In genomic region chr17:77422104-77422782, GRCh38 we compare ENCODE assay signal across 9 cellular contexts.
A peak's percentile ranks its signal among the peaks of the same experiment; 100 is the strongest.
DNase-seq lines count a peak whose midpoint lies in the region; ATAC-seq and TF ChIP-seq lines count a peak whose summit lies in the region.
"Had no signal": no experiment of that assay in that cellular context is flagged by ENCODE, and none has a peak within 500 bp of the region (broad histone marks: within the 10 kb centered on the region; RNA-seq: fewer than 3 reads in every experiment).

No MANE protein-coding gene starts in this region.

- no peak overlapping the region for H3K23ac ChIP-seq in mesendoderm (ENCODE audit: low read length)

- H3K18ac ChIP-seq in mesendoderm (ENCODE audit: low read length) = peak overlapping the region; percentile 7

- no peak for TF ChIP-seq RAD21 in SK-N-SH (IDR thresholded peaks at IDR 0.05; ENCODE audit: low read length)

- H4K20me1 ChIP-seq in SK-N-SH (ENCODE audit: insufficient read depth) = peaks cover 10% of the 10 kb centered on the region; the same call in 1 of the 2 replicates

- peak overlapping the region; percentile 50 for H3K56ac ChIP-seq in mesendoderm (ENCODE audit: low read length)

- H3K27me3 ChIP-seq in SK-N-SH (ENCODE audit: insufficient read depth) (no peaks in the 10 kb centered on the region), body of pancreas (no peaks in the 10 kb centered on the region), mesendoderm (ENCODE audit: insufficient read depth, low read length, poor library complexity) (no peaks in the 10 kb centered on the region), thyroid gland (no peaks in the 10 kb centered on the region)

- H3K4ac ChIP-seq in mesendoderm (ENCODE audit: low read depth, low read length) = peak overlapping the region; percentile 17

- peak overlapping the region; percentile 67 to 86; a peak in 3 of 4 replicates for H3K27ac ChIP-seq in SK-N-SH (ENCODE audit: low read depth in 2 of 2, low read length in 1 of 2)
- peak overlapping the region in 3 of 4 donors; percentile 53 to 85 (median 75) for H3K27ac ChIP-seq in body of pancreas
- peak overlapping the region; percentile 31 for H3K27ac ChIP-seq in mesendoderm (ENCODE audit: low read depth, low read length)
- peak overlapping the region; percentile 82 to 95 (median 85) for H3K27ac ChIP-seq in thyroid gland

- TF ChIP-seq EP300 in SK-N-SH (IDR thresholded peaks at IDR 0.05; ENCODE audit: borderline replicate concordance in 1 of 2, low read depth in 1 of 2, low read length in 1 of 2) = no peak

- H3K4me1 ChIP-seq in SK-N-SH (ENCODE audit: control insufficient read depth in 1 of 2, insufficient read depth in 2 of 2, low read depth in 1 of 2, low read length in 1 of 2) (peaks cover 85 to 86% of the 10 kb centered on the region in 2 experiments), body of pancreas (peaks cover 73% of the 10 kb centered on the region), mesendoderm (ENCODE audit: control insufficient read depth, low read depth, low read length) (peaks cover 25% of the 10 kb centered on the region), thyroid gland (peaks cover 56 to 80% of the 10 kb centered on the region in 2 donors)

- peaks cover 55% of the 10 kb centered on the region for H3F3A ChIP-seq in SK-N-SH (replicated peaks; ENCODE audit: insufficient read depth)

- H4K8ac ChIP-seq in mesendoderm (ENCODE audit: low read depth, low read length) = no peak overlapping the region

- no peak for TF ChIP-seq CTCF in SK-N-SH (IDR thresholded peaks at IDR 0.05)
- no peak for TF ChIP-seq CTCF in body of pancreas (IDR thresholded peaks at IDR 0.05)
- TF ChIP-seq CTCF in thyroid gland (IDR thresholded peaks at IDR 0.05) = no peak

- intact Hi-C loops in body of pancreas (cut with DNase I) (no loop called here), thyroid gland (cut with DNase I) (no loop called here)

- H3K79me2 ChIP-seq in SK-N-SH (ENCODE audit: insufficient read depth) = peaks cover 70% of the 10 kb centered on the region; the same call in 1 of the 2 replicates
- H3K79me2 ChIP-seq in mesendoderm (ENCODE audit: control insufficient read depth, insufficient read depth, low read length) = peaks cover 16% of the 10 kb centered on the region

- H2BK120ac ChIP-seq in mesendoderm (ENCODE audit: low read depth, low read length) = no peak overlapping the region

- no peak overlapping the region for H2BK5ac ChIP-seq in mesendoderm (ENCODE audit: low read length)

- no peak overlapping the region for H3K9ac ChIP-seq in SK-N-SH
- H3K9ac ChIP-seq in mesendoderm (ENCODE audit: low read length) = peak overlapping the region; percentile 31

- POLR2A ChIA-PET in SK-N-SH (lab: Yijun Ruan, JAX) = interaction anchor here (1.2 kb wide), 1 partner anchor 32 kb away, joined by 3 read pairs; no protein-coding TSS in a partner anchor

- no peak overlapping the region for H2AFZ ChIP-seq in SK-N-SH (ENCODE audit: low read depth)

- H4K5ac ChIP-seq in mesendoderm (ENCODE audit: low read length) = no peak overlapping the region

- no peak for ATAC-seq in SK-N-SH treated with all-trans-retinoic acid at 6 μM for 48 hours
- ATAC-seq in body of pancreas = no peak
- no peak for ATAC-seq in GM21619 (IDR thresholded peaks at IDR 0.05; ENCODE audit: unreplicated experiment)

- WGBS in SK-N-SH (ENCODE audit: low lambda C conversion rate) = 97% methylated on average over 12 of the region's 18 CpGs
- WGBS in body of pancreas, 2 donors = 84 to 90% methylated on average over 8 to 18 of the region's 18 CpGs
- WGBS in mesendoderm (ENCODE audit: extremely low coverage, insufficient coverage, low lambda C conversion rate) = no CpG with 5 or more reads among the region's 18 CpGs
- WGBS in thyroid gland, 2 donors = 63 to 73% methylated on average over 17 of the region's 18 CpGs

- CTCF ChIA-PET in SK-N-SH (lab: Yijun Ruan, JAX) = interaction anchor here (1.0 to 29.4 kb wide), 8 partner anchors 8 to 92 kb away, joined by 3 to 566 read pairs (median 21); no protein-coding TSS in a partner anchor

- no peak overlapping the region for H2BK15ac ChIP-seq in mesendoderm (replicated peaks; ENCODE audit: low read depth)

- no peak overlapping the region for H2AK5ac ChIP-seq in mesendoderm (ENCODE audit: low read length)

- no peak overlapping the region for H3K4me3 ChIP-seq in SK-N-SH (ENCODE audit: low read depth in 2 of 2, low read length in 1 of 2)
- no peak overlapping the region for H3K4me3 ChIP-seq in body of pancreas
- H3K4me3 ChIP-seq in mesendoderm (ENCODE audit: low read length) = no peak overlapping the region
- H3K4me3 ChIP-seq in thyroid gland (replicated peaks in 1 of 3) = no peak overlapping the region

- H3K4me2 ChIP-seq in SK-N-SH = peak overlapping the region; percentile 66; the same call in 1 of the 2 replicates
- no peak overlapping the region for H3K4me2 ChIP-seq in mesendoderm (ENCODE audit: low read length)

- H3K9me3 ChIP-seq in SK-N-SH = no peaks in the 10 kb centered on the region
- no peaks in the 10 kb centered on the region for H3K9me3 ChIP-seq in body of pancreas
- no peaks in the 10 kb centered on the region for H3K9me3 ChIP-seq in thyroid gland

- H3K36me3 ChIP-seq in SK-N-SH (replicated peaks in 1 of 2; ENCODE audit: control insufficient read depth in 1 of 2, insufficient read depth in 2 of 2, low read length in 1 of 2) (peaks cover 3 to 4% of the 10 kb centered on the region in 2 experiments), body of pancreas (replicated peaks in 1 of 2; ENCODE audit: insufficient read depth in 1 of 2, low read depth in 2 of 2) (no peaks in the 10 kb centered on the region), mesendoderm (ENCODE audit: control insufficient read depth, insufficient read depth, low read length) (no peaks in the 10 kb centered on the region), thyroid gland (no peaks in the 10 kb centered on the region)

- TF ChIP-seq POLR2A in body of pancreas (IDR thresholded peaks at IDR 0.05) (no peak), thyroid gland (IDR thresholded peaks at IDR 0.05) (peak in 1 of 2 donors; percentile 36)

- peaks cover 27% of the 10 kb centered on the region for H3K79me1 ChIP-seq in mesendoderm (ENCODE audit: low read length)

- H3K9me2 ChIP-seq in SK-N-SH = no peaks in the 10 kb centered on the region

- DNase-seq in SK-N-SH (no peak), body of pancreas (no peak), mesendoderm (peak; percentile 35), thyroid gland (peak; percentile 95 to 96), NCI-H1694 treated with DMSO at 0.1 percent for 48 hours (lab: John Stamatoyannopoulos, UW) (no peak)
- no peak for DNase-seq in activated CD4-positive, CD25-positive, alpha-beta regulatory T cell treated with anti-CD3 and anti-CD28 coated beads, Interleukin-2, amount 50 U/mL, for 72 hours
- DNase-seq: activated CD4-positive, alpha-beta T cell treated with anti-CD3 and anti-CD28 coated beads, Interleukin-2, amount 10 ng/mL, durations not matched to agents 24 days and 14 days had no signal

TF ChIP-seq in SK-N-SH, 30 proteins besides CTCF, POLR2A, EP300 and RAD21 (continues in another document):
- TF ChIP-seq TAF1 (IDR thresholded peaks at IDR 0.05; ENCODE audit: borderline replicate concordance, low read depth, low read length) (no peak), SIN3A (IDR thresholded peaks at IDR 0.05; ENCODE audit: borderline replicate concordance, low read depth, low read length) (no peak), SMC3 (IDR thresholded peaks at IDR 0.05; ENCODE audit: low read depth, low read length) (no peak), MEF2A (IDR thresholded peaks at IDR 0.05; ENCODE audit: borderline replicate concordance, low read depth) (no peak), FOXM1 (IDR thresholded peaks at IDR 0.05; ENCODE audit: low read depth) (no peak)
- TF ChIP-seq, protein P1, sequence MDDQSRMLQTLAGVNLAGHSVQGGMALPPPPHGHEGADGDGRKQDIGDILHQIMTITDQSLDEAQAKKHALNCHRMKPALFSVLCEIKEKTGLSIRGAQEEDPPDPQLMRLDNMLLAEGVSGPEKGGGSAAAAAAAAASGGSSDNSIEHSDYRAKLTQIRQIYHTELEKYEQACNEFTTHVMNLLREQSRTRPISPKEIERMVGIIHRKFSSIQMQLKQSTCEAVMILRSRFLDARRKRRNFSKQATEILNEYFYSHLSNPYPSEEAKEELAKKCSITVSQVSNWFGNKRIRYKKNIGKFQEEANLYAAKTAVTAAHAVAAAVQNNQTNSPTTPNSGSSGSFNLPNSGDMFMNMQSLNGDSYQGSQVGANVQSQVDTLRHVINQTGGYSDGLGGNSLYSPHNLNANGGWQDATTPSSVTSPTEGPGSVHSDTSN (IDR thresholded peaks at IDR 0.05) = no peak
- TF ChIP-seq, protein P2, sequence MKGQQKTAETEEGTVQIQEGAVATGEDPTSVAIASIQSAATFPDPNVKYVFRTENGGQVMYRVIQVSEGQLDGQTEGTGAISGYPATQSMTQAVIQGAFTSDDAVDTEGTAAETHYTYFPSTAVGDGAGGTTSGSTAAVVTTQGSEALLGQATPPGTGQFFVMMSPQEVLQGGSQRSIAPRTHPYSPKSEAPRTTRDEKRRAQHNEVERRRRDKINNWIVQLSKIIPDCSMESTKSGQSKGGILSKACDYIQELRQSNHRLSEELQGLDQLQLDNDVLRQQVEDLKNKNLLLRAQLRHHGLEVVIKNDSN (IDR thresholded peaks at IDR 0.05; ENCODE audit: borderline replicate concordance, low read depth) = no peak

TF ChIP-seq in SK-N-SH treated with all-trans-retinoic acid at 6 μM for 48 hours, 23 proteins besides CTCF, POLR2A, EP300 and RAD21 (continues in another document):
- TF ChIP-seq PATZ1 (CRISPR knock-in tag; IDR thresholded peaks at IDR 0.05; ENCODE audit: borderline replicate concordance) (no peak), OSR1 (CRISPR knock-in tag; IDR thresholded peaks at IDR 0.05) (no peak), TCF4 (CRISPR knock-in tag; IDR thresholded peaks at IDR 0.05; ENCODE audit: borderline replicate concordance) (no peak), GLIS3 (CRISPR knock-in tag; IDR thresholded peaks at IDR 0.05) (no peak), RARB (CRISPR knock-in tag; IDR thresholded peaks at IDR 0.05) (no peak), BACH2 (CRISPR knock-in tag; IDR thresholded peaks at IDR 0.05; ENCODE audit: borderline replicate concordance) (no peak), ZNF70 (CRISPR knock-in tag; IDR thresholded peaks at IDR 0.05) (no peak)

Comparison
In these comparisons a context has a peak if more than half of its experiments do, and no peak if none do; other contexts are left out.
1. DNase-seq: peak in mesendoderm (single experiment) and thyroid gland (2 of 2); none in SK-N-SH (single experiment), body of pancreas (0 of 4), NCI-H1694 treated with DMSO at 0.1 percent for 48 hours (single experiment) and activated CD4-positive, CD25-positive, alpha-beta regulatory T cell treated with anti-CD3 and anti-CD28 coated beads, Interleukin-2, amount 50 U/mL, for 72 hours (single experiment).
2. H3K27ac ChIP-seq: peak in every context shown above with its lines; median percentile 85 in thyroid gland; 76 in SK-N-SH; 75 in body of pancreas; 31 in mesendoderm.